In the genomic region with DNA sequence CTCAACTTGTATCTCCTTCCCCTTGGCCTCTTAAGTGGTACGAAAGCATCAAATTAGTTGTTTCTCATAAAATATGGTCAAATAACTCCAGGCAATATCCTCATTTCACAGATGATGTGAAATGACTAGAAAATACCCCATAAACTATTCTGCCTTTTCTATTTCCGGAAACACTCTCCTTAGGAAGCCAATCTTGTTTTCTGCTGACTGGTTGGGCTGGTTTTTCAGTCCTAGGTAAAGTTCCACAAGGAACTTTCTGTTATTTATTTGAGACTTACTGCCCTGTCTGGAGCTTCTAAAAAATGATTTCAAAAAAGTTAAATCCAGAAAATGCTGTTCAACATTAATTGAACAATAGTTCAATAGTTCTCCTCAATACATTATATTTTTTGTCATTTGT, we compare ENCODE assay signal across 21 cellular contexts. TPM values are rescaled to one million over a fixed set of nuclear protein-coding genes. Genes with fewer than 3 reads are reported as not detected.
"Had no signal": no experiment of that assay in that cellular context is flagged by ENCODE, and none has a peak within 500 bp of the region (broad histone marks: within the 10 kb centered on the region; RNA-seq: fewer than 3 reads in every experiment).

No MANE protein-coding gene starts in this region.

- DNase-seq: activated CD4-positive, alpha-beta T cell treated with anti-CD3 and anti-CD28 coated beads, Interleukin-2, amount 10 ng/mL, durations not matched to agents 24 days and 14 days; activated CD8-positive, alpha-beta T cell treated with anti-CD3 and anti-CD28 coated beads, Interleukin-2, amount 10 ng/mL, durations not matched to agents 7 days and 5 days; activated gamma-delta T cell treated with Interleukin-2 at 50 U/mL for 16 hours; activated T-cell treated with anti-CD3 and anti-CD28 coated beads, Interleukin-2, amount 50 U/mL, for 1 hour; anterior cingulate cortex; central memory CD4-positive, alpha-beta T cell; esophagus squamous epithelium; gastrocnemius medialis; head of caudate nucleus; hypothalamus; nephron progenitor cell; spleen; stimulated activated CD4-positive, alpha-beta T cell treated with anti-CD3 and anti-CD28 coated beads, Interleukin-4, amount 100 ng/mL, for 24 hours; stimulated activated naive CD8-positive, alpha-beta T cell treated with anti-CD3 and anti-CD28 coated beads, Interleukin-15, Interleukin-2, amounts not matched to agents 100 U/mL and 50 U/mL, for 24 hours; thyroid gland had no signal

- H3K9me3 ChIP-seq: esophagus squamous epithelium, gastrocnemius medialis, spleen, thyroid gland had no signal

- H3K36me3 ChIP-seq: esophagus squamous epithelium, gastrocnemius medialis, spleen, thyroid gland had no signal

- H3K27ac Mint-ChIP-seq: activated CD4-positive, alpha-beta T cell treated with anti-CD3 and anti-CD28 coated beads, Interleukin-2, amount 10 ng/mL, durations not matched to agents 24 days and 14 days; activated CD8-positive, alpha-beta T cell treated with anti-CD3 and anti-CD28 coated beads, Interleukin-2, amount 10 ng/mL, durations not matched to agents 7 days and 5 days; activated naive CD4-positive, alpha-beta T cell treated with anti-CD3 and anti-CD28 coated beads, Interleukin-2, amount 50 U/mL, for 24 hours; brain; nephron progenitor cell; T-helper 1 cell treated with Interleukin-12 subunit alpha and Interleukin-12 subunit beta and Interleukin-4 antibody, amounts not matched to agents 30 μg/mL and 1 μg/mL, for 36 hours had no signal

- H3K4me1 ChIP-seq: esophagus squamous epithelium, gastrocnemius medialis, parathyroid adenoma, spleen, thyroid gland had no signal

- H3K36me3 Mint-ChIP-seq: activated naive CD4-positive, alpha-beta T cell treated with anti-CD3 and anti-CD28 coated beads, Interleukin-2, amount 50 U/mL, for 24 hours; brain had no signal

- H3K27me3 Mint-ChIP-seq: activated CD4-positive, alpha-beta T cell treated with anti-CD3 and anti-CD28 coated beads, Interleukin-2, amount 10 ng/mL, durations not matched to agents 24 days and 14 days had no signal

- H3K4me3 ChIP-seq: esophagus squamous epithelium, gastrocnemius medialis, spleen, thyroid gland had no signal

- ATAC-seq: activated CD4-positive, CD25-positive, alpha-beta regulatory T cell treated with anti-CD3 and anti-CD28 coated beads, Interleukin-2, amount 50 U/mL, for 24 hours; activated CD8-positive, alpha-beta T cell treated with anti-CD3 and anti-CD28 coated beads, Interleukin-2, amount 10 ng/mL, durations not matched to agents 7 days and 5 days; gastrocnemius medialis; sciatic nerve; stimulated activated naive CD8-positive, alpha-beta T cell treated with anti-CD3 and anti-CD28 coated beads, Interleukin-15, Interleukin-2, amounts not matched to agents 100 U/mL and 50 U/mL, for 24 hours had no signal

- H3K9me3 Mint-ChIP-seq: activated CD4-positive, alpha-beta T cell treated with anti-CD3 and anti-CD28 coated beads, Interleukin-2, amount 10 ng/mL, durations not matched to agents 24 days and 14 days; brain; nephron progenitor cell; T-helper 1 cell treated with Interleukin-12 subunit alpha and Interleukin-12 subunit beta and Interleukin-4 antibody, amounts not matched to agents 30 μg/mL and 1 μg/mL, for 36 hours had no signal

- H3K4me3 Mint-ChIP-seq: activated CD4-positive, alpha-beta T cell treated with anti-CD3 and anti-CD28 coated beads, Interleukin-2, amount 10 ng/mL, durations not matched to agents 24 days and 14 days; activated CD8-positive, alpha-beta T cell treated with anti-CD3 and anti-CD28 coated beads, Interleukin-2, amount 10 ng/mL, durations not matched to agents 7 days and 5 days; activated naive CD4-positive, alpha-beta T cell treated with anti-CD3 and anti-CD28 coated beads, Interleukin-2, amount 50 U/mL, for 24 hours; brain; nephron progenitor cell; T-helper 1 cell treated with Interleukin-12 subunit alpha and Interleukin-12 subunit beta and Interleukin-4 antibody, amounts not matched to agents 30 μg/mL and 1 μg/mL, for 36 hours had no signal

- H3K4me1 Mint-ChIP-seq: activated CD4-positive, alpha-beta T cell treated with anti-CD3 and anti-CD28 coated beads, Interleukin-2, amount 10 ng/mL, durations not matched to agents 24 days and 14 days; activated naive CD4-positive, alpha-beta T cell treated with anti-CD3 and anti-CD28 coated beads, Interleukin-2, amount 50 U/mL, for 24 hours; brain; nephron progenitor cell had no signal

- H3K27me3 ChIP-seq: thyroid gland had no signal

- H3K27ac ChIP-seq: gastrocnemius medialis, parathyroid adenoma, spleen, thyroid gland had no signal

RNA-seq across cellular contexts. Expression of a gene that starts 7.3 kb away (rescaled TPM):
- total RNA-seq: activated CD4-positive, alpha-beta T cell treated with anti-CD3 and anti-CD28 coated beads, Interleukin-2, amount 10 ng/mL, durations not matched to agents 24 days and 14 days; activated CD8-positive, alpha-beta T cell treated with anti-CD3 and anti-CD28 coated beads, Interleukin-2, amount 10 ng/mL, durations not matched to agents 7 days and 5 days had no signal
